Comparison of ENCODE assay signal across 10 cellular contexts in the genomic region with DNA sequence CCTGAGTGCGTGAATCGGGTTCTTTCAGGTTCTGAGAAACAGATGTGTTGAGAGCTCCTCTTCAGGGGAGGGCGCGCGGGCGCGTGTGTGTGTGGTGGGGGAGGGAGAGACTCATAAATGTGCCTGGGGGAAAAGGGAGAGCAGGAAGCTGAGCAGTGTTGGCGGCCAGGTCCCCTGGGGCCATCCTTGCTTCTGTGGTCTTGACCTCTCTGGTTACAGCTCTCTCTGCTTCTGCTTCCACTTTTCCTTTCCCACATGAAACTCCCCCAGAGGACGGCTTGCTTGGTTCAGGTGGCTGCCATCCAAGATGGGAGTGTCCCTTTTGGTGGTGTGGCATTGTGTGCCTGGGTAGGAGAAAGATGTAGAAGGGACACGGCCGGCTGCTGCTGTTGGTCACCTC. TPM values are rescaled to one million over a fixed set of nuclear protein-coding genes. Genes with fewer than 3 reads are reported as not detected.
A peak's percentile ranks its signal among the peaks of the same experiment; 100 is the strongest.
DNase-seq lines count a peak whose midpoint lies in the region; ATAC-seq and TF ChIP-seq lines count a peak whose summit lies in the region.
"Had no signal": no experiment of that assay in that cellular context is flagged by ENCODE, and none has a peak within 500 bp of the region (broad histone marks: within the 10 kb centered on the region; RNA-seq: fewer than 3 reads in every experiment).

No MANE protein-coding gene starts in this region.

- no peaks in the 10 kb centered on the region for H3K27me3 ChIP-seq in ovary

- H3K9me3 ChIP-seq in ovary: no peaks in the 10 kb centered on the region

- peaks cover 42% of the 10 kb centered on the region for H3K36me3 Mint-ChIP-seq in activated naive CD8-positive, alpha-beta T cell treated with anti-CD3 and anti-CD28 coated beads, Interleukin-2, amount 50 U/mL, for 24 hours (ENCODE audit: low read depth)
- H3K36me3 Mint-ChIP-seq in activated naive CD4-positive, alpha-beta T cell treated with anti-CD3 and anti-CD28 coated beads for 36 hours (ENCODE audit: low read depth): peaks cover 27% of the 10 kb centered on the region

- intact Hi-C loops in ovary (cut with DNase I): no loop called here
- intact Hi-C loops in activated naive CD4-positive, alpha-beta T cell treated with anti-CD3 and anti-CD28 coated beads for 36 hours (cut with micrococcal nuclease): no loop called here

- 57 to 62% (median 59%) methylated on average over 11 of the region's 11 CpGs for WGBS in ovary, 3 donors

- peak overlapping the region; percentile 34 for H3K4me3 ChIP-seq in NB4 (ENCODE audit: low read depth, low read length)
- no peak overlapping the region for H3K4me3 ChIP-seq in ovary

- no peak for TF ChIP-seq POLR2A in NB4 (IDR thresholded peaks at IDR 0.05; ENCODE audit: extremely low read depth, insufficient read length)
- no peak for TF ChIP-seq POLR2A in ovary (IDR thresholded peaks at IDR 0.05)

- no peak for ATAC-seq in activated naive CD8-positive, alpha-beta T cell treated with anti-CD3 and anti-CD28 coated beads, Interleukin-2, amount 50 U/mL, for 24 hours
- ATAC-seq in HG03095 (IDR thresholded peaks at IDR 0.05; ENCODE audit: unreplicated experiment) (no peak), GM21619 (IDR thresholded peaks at IDR 0.05; ENCODE audit: unreplicated experiment) (no peak)

- TF ChIP-seq CTCF in NB4 (IDR thresholded peaks at IDR 0.05; ENCODE audit: low read depth, low read length) (no peak), ovary (IDR thresholded peaks at IDR 0.05) (no peak)

- DNase-seq in GF-D8 (lab: John Stamatoyannopoulos, UW) (peak; percentile 97), NB4 (ENCODE audit: low read depth) (peak; percentile 99), ovary (peak in 3 of 5 donors; percentile 28 to 39 (median 34)), NCI-H1105 (lab: John Stamatoyannopoulos, UW) (no peak)
- no peak for DNase-seq in activated naive CD8-positive, alpha-beta T cell treated with anti-CD3 and anti-CD28 coated beads, Interleukin-2, amount 50 U/mL, for 24 hours
- DNase-seq in activated naive CD4-positive, alpha-beta T cell treated with anti-CD3 and anti-CD28 coated beads for 36 hours: no peak
- DNase-seq: activated CD4-positive, CD25-positive, alpha-beta regulatory T cell; IMR-90 had no signal

- peak overlapping the region; percentile 63 for H3K27ac Mint-ChIP-seq in activated naive CD8-positive, alpha-beta T cell treated with anti-CD3 and anti-CD28 coated beads, Interleukin-2, amount 50 U/mL, for 24 hours
- no peak overlapping the region for H3K27ac Mint-ChIP-seq in activated naive CD4-positive, alpha-beta T cell treated with anti-CD3 and anti-CD28 coated beads for 36 hours

- no peak overlapping the region for H3K4me3 Mint-ChIP-seq in activated naive CD8-positive, alpha-beta T cell treated with anti-CD3 and anti-CD28 coated beads, Interleukin-2, amount 50 U/mL, for 24 hours
- no peak overlapping the region for H3K4me3 Mint-ChIP-seq in activated naive CD4-positive, alpha-beta T cell treated with anti-CD3 and anti-CD28 coated beads for 36 hours

- no peak for TF ChIP-seq EP300 in ovary (IDR thresholded peaks at IDR 0.05)

- no peaks in the 10 kb centered on the region for H3K9me3 Mint-ChIP-seq in activated naive CD8-positive, alpha-beta T cell treated with anti-CD3 and anti-CD28 coated beads, Interleukin-2, amount 50 U/mL, for 24 hours
- no peaks in the 10 kb centered on the region for H3K9me3 Mint-ChIP-seq in activated naive CD4-positive, alpha-beta T cell treated with anti-CD3 and anti-CD28 coated beads for 36 hours

- H3K27me3 Mint-ChIP-seq in activated naive CD8-positive, alpha-beta T cell treated with anti-CD3 and anti-CD28 coated beads, Interleukin-2, amount 50 U/mL, for 24 hours: no peaks in the 10 kb centered on the region
- no peaks in the 10 kb centered on the region for H3K27me3 Mint-ChIP-seq in activated naive CD4-positive, alpha-beta T cell treated with anti-CD3 and anti-CD28 coated beads for 36 hours (ENCODE audit: low read depth)

- CTCF ChIA-PET in activated naive CD4-positive, alpha-beta T cell treated with anti-CD3 and anti-CD28 coated beads for 36 hours (lab: Charles Lee): interaction anchor here (1.2 to 12.3 kb wide), 4 partner anchors 10 to 70 kb away, joined by 3 to 315 read pairs (median 6); no protein-coding TSS in a partner anchor

- peaks cover 44% of the 10 kb centered on the region for H3K4me1 Mint-ChIP-seq in activated naive CD8-positive, alpha-beta T cell treated with anti-CD3 and anti-CD28 coated beads, Interleukin-2, amount 50 U/mL, for 24 hours
- H3K4me1 Mint-ChIP-seq in activated naive CD4-positive, alpha-beta T cell treated with anti-CD3 and anti-CD28 coated beads for 36 hours (ENCODE audit: low read depth): peaks cover 44% of the 10 kb centered on the region

- peaks cover 7% of the 10 kb centered on the region for H3K4me1 ChIP-seq in ovary (ENCODE audit: insufficient read depth)

- H3K36me3 ChIP-seq in ovary: no peaks in the 10 kb centered on the region

- no peak overlapping the region for H3K27ac ChIP-seq in ovary

RNA-seq across cellular contexts. Expression of a gene that starts 4.2 kb away (rescaled TPM):
- 10 to 100 TPM; 24.9 to 48.7 (median 28.9) TPM for total RNA-seq in ovary
- polyA plus RNA-seq in ovary: 10 to 100 TPM; 13.6 to 26.2 TPM
- 10 to 100 TPM; 21.8 to 22.0 TPM for total RNA-seq in activated naive CD4-positive, alpha-beta T cell treated with anti-CD3 and anti-CD28 coated beads for 36 hours

RNA-seq across cellular contexts. Expression of a gene that starts 5.5 kb away (rescaled TPM):
- 1 to 10 TPM; 1.4 to 4.5 (median 2.8) TPM for total RNA-seq in ovary
- 1 to 10 TPM in 1 of 2 donors, under 1 TPM in 1; 0.32 to 3.4 TPM for polyA plus RNA-seq in ovary
- not detected for total RNA-seq in activated naive CD4-positive, alpha-beta T cell treated with anti-CD3 and anti-CD28 coated beads for 36 hours
- total RNA-seq: IMR-90 had no signal
- polyA plus RNA-seq: IMR-90 had no signal

RNA-seq across cellular contexts. Expression of a gene that starts 22.8 kb away (rescaled TPM):
- 1,000 to 10,000 TPM in 2 of 7 donors, 100 to 1,000 TPM in 5; 142 to 1,603 (median 414) TPM for total RNA-seq in ovary
- 100 to 1,000 TPM in 1 of 2 donors, 10 to 100 TPM in 1; 41.7 to 159 TPM for polyA plus RNA-seq in ovary
- total RNA-seq in activated naive CD4-positive, alpha-beta T cell treated with anti-CD3 and anti-CD28 coated beads for 36 hours: 10 to 100 TPM; 64.2 to 64.8 TPM

Comparison
In these comparisons a context has a peak if more than half of its experiments do, and no peak if none do; other contexts are left out.
1. DNase-seq: peak in GF-D8 (single experiment), NB4 (single experiment) and ovary (3 of 5); none in activated naive CD8-positive, alpha-beta T cell treated with anti-CD3 and anti-CD28 coated beads, Interleukin-2, amount 50 U/mL, for 24 hours (single experiment), NCI-H1105 (single experiment) and activated naive CD4-positive, alpha-beta T cell treated with anti-CD3 and anti-CD28 coated beads for 36 hours (single experiment).